ENCODE assay signal across 11 cellular contexts in genomic region chr6:109465772-109466171, GRCh38. TPM values are rescaled to one million over a fixed set of nuclear protein-coding genes. Genes with fewer than 3 reads are reported as not detected.
DNase-seq lines count a peak whose midpoint lies in the region; ATAC-seq and TF ChIP-seq lines count a peak whose summit lies in the region.
"Had no signal": no experiment of that assay in that cellular context is flagged by ENCODE, and none has a peak within 500 bp of the region (broad histone marks: within the 10 kb centered on the region; RNA-seq: fewer than 3 reads in every experiment).

No MANE protein-coding gene starts in this region.

- H3K27ac ChIP-seq in duodenal mucosa (ENCODE audit: low read depth, low read length), result peak overlapping the region; percentile 34

- no peak overlapping the region for H3K9ac ChIP-seq in duodenal mucosa (ENCODE audit: low read depth in 1 of 2, low read length in 2 of 2)

- H3K9me3 ChIP-seq in duodenal mucosa (ENCODE audit: control insufficient read depth in 1 of 2, low read length in 2 of 2), result no peaks in the 10 kb centered on the region

- H3K36me3 ChIP-seq in duodenal mucosa (ENCODE audit: control insufficient read depth in 1 of 2, insufficient read depth in 2 of 2, low read length in 2 of 2), result peaks cover 19 to 55% of the 10 kb centered on the region in 2 donors

- DNase-seq in DMS79 (lab: John Stamatoyannopoulos, UW) (peak; percentile 93), NCI-H2107 treated with DMSO at 0.1 percent for 48 hours (lab: John Stamatoyannopoulos, UW; ENCODE audit: unreplicated experiment) (peak; percentile 74), cerebellar nuclear complex (lab: John Stamatoyannopoulos, UW) (no peak), T-helper 9 cell (no peak), osteocyte (ENCODE audit: extremely low spot score, unreplicated experiment) (no peak)
- DNase-seq: activated CD4-positive, alpha-beta T cell treated with anti-CD3 and anti-CD28 coated beads for 48 hours; DND-41; H7 had no signal

- H3K4me3 ChIP-seq in duodenal mucosa (ENCODE audit: low read depth in 1 of 2, low read length in 2 of 2), result no peak overlapping the region

- H3K36me3 Mint-ChIP-seq in nephron (ENCODE audit: low read depth) (peaks cover 67% of the 10 kb centered on the region), osteocyte (ENCODE audit: unreplicated experiment) (peaks cover 46% of the 10 kb centered on the region)

- ATAC-seq in GM19035 (IDR thresholded peaks at IDR 0.05; ENCODE audit: unreplicated experiment), result no peak

- TF ChIP-seq CTCF in nephron (IDR thresholded peaks at IDR 0.05; ENCODE audit: unreplicated experiment in 3 of 3) (no peak), osteocyte (IDR thresholded peaks at IDR 0.05) (no peak)

- H3K27me3 ChIP-seq in duodenal mucosa (ENCODE audit: control insufficient read depth in 1 of 2, insufficient read depth in 2 of 2, low read length in 2 of 2), result no peaks in the 10 kb centered on the region

- H3K4me3 Mint-ChIP-seq in nephron (no peak overlapping the region), osteocyte (ENCODE audit: unreplicated experiment) (no peak overlapping the region)

- H3K9me3 Mint-ChIP-seq in nephron (no peaks in the 10 kb centered on the region), osteocyte (ENCODE audit: unreplicated experiment) (no peaks in the 10 kb centered on the region)

- H3K27me3 Mint-ChIP-seq in nephron (ENCODE audit: low read depth) (no peaks in the 10 kb centered on the region), osteocyte (ENCODE audit: unreplicated experiment) (no peaks in the 10 kb centered on the region)

- H3K4me1 Mint-ChIP-seq in nephron (no peaks in the 10 kb centered on the region), osteocyte (ENCODE audit: unreplicated experiment) (peaks cover 2% of the 10 kb centered on the region)

- peaks cover 0 to 20% of the 10 kb centered on the region in 2 donors for H3K4me1 ChIP-seq in duodenal mucosa (ENCODE audit: control insufficient read depth in 1 of 2, insufficient read depth in 2 of 2, low read length in 2 of 2)

- H3K27ac Mint-ChIP-seq in nephron (peak overlapping the region in 2 of 3 experiments; percentile 48 to 94), osteocyte (ENCODE audit: unreplicated experiment) (no peak overlapping the region)

RNA-seq across cellular contexts. Expression of gene MICAL1, which starts 10.2 kb away (rescaled TPM):
- 53.6 and 59.5 TPM in 2 replicates for total RNA-seq in osteocyte

RNA-seq across cellular contexts. Expression of gene ZBTB24, which starts 17.2 kb away (rescaled TPM):
- 6.2 and 6.7 TPM in 2 replicates for total RNA-seq in osteocyte

RNA-seq across cellular contexts. Expression of gene SMPD2, which starts 25.2 kb away (rescaled TPM):
- total RNA-seq in osteocyte, result 9.8 and 10.1 TPM in 2 replicates

RNA-seq across cellular contexts. Expression of gene PPIL6, which starts 25.3 kb away (rescaled TPM):
- total RNA-seq in osteocyte, result 1.9 and 2.2 TPM in 2 replicates

Comparison
In these comparisons a context has a peak if more than half of its experiments do, and no peak if none do; other contexts are left out.
1. DNase-seq: peak in DMS79 (single experiment) and NCI-H2107 treated with DMSO at 0.1 percent for 48 hours (single experiment); none in cerebellar nuclear complex (0 of 2), T-helper 9 cell (single experiment) and osteocyte (single experiment).